Comparison of ENCODE assay signal across 13 cellular contexts in the genomic region with DNA sequence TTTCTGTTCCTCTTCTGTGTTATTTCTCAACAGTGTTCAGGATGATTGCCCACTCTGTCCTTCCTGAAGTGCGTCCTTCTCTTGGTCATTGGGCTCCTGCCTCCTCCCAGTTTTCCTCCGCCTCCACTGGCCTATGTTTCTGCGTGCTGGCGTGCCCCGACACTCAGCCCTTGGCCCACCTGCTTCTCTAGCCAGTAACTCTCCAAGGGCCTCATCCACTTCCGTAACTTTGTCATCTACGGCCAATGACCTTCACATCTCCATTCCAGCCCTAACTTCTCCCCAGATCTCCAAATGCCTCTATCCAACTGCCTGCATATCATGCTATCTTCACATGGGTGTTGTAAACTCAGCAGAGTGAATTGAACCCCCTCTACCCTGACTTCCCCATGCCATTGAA. TPM values are rescaled to one million over a fixed set of nuclear protein-coding genes. Genes with fewer than 3 reads are reported as not detected.
A peak's percentile ranks its signal among the peaks of the same experiment; 100 is the strongest.
DNase-seq lines count a peak whose midpoint lies in the region; ATAC-seq, FAIRE-seq and TF ChIP-seq lines count a peak whose summit lies in the region.
"Had no signal": no experiment of that assay in that cellular context is flagged by ENCODE, and none has a peak within 500 bp of the region (broad histone marks: within the 10 kb centered on the region; RNA-seq: fewer than 3 reads in every experiment).

No MANE protein-coding gene starts in this region.

- no peaks in the 10 kb centered on the region for H3K9me1 ChIP-seq in K562 (ENCODE audit: control insufficient read depth, insufficient read depth, low read length)

- 16% methylated on average over 7 of the region's 7 CpGs for WGBS in K562 (ENCODE audit: insufficient coverage, low coverage, missing lambda C conversion rate)

- H3K9me3 ChIP-seq in K562 (replicated peaks; ENCODE audit: control insufficient read depth, insufficient read depth, low read depth, low read length) = no peaks in the 10 kb centered on the region
- H3K9me3 ChIP-seq: BE2C, Caco-2, HAP-1 had no signal

- no peak overlapping the region for H3K4me3 ChIP-seq in K562
- H3K4me3 ChIP-seq: A549, HAP-1 had no signal

- no peaks in the 10 kb centered on the region for H4K20me1 ChIP-seq in K562 (replicated peaks; ENCODE audit: control insufficient read depth, insufficient read depth, low read length)

- no peak for TF ChIP-seq CTCF in GM13976 (IDR thresholded peaks at IDR 0.05; ENCODE audit: borderline replicate concordance, control extremely low read depth, extremely low read depth, insufficient read depth, missing control alignments)
- TF ChIP-seq CTCF in K562 (IDR thresholded peaks at IDR 0.05 in 2 of 3, conservative IDR thresholded peaks at IDR 0.05 in 1 of 3; ENCODE audit: insufficient read depth in 2 of 3, low read depth in 1 of 3, low read length in 3 of 3) = no peak

- H2AFZ ChIP-seq in K562 (ENCODE audit: low read depth, low read length) = peak overlapping the region; percentile 65

- TF ChIP-seq EP300 in K562 (IDR thresholded peaks at IDR 0.05; ENCODE audit: low read length) = no peak

- TF ChIP-seq POLR2A in K562 (conservative IDR thresholded peaks at IDR 0.05) = no peak

- peaks cover 5 to 32% of the 10 kb centered on the region in 2 experiments; a peak in 4 of 5 replicates for H3K27me3 ChIP-seq in K562 (ENCODE audit: control insufficient read depth in 2 of 2, insufficient read depth in 2 of 2, low read length in 2 of 2)
- H3K27me3 ChIP-seq: BE2C had no signal

- peak overlapping the region; percentile 65 for H3K4me2 ChIP-seq in K562 (ENCODE audit: insufficient read depth, low read length)
- H3K4me2 ChIP-seq: A549 had no signal

- no peak for ATAC-seq in K562

- POLR2A ChIA-PET in K562 (lab: Yijun Ruan, JAX) = interaction anchor here (0.7 kb wide), 1 partner anchor 19 kb away, joined by 4 read pairs; no protein-coding TSS in a partner anchor

- no peak overlapping the region for H3K9ac ChIP-seq in K562 (ENCODE audit: insufficient read depth in 1 of 2, low read depth in 2 of 2, low read length in 2 of 2)

- no TSS peak for BruUV-seq in K562 (replicated peaks; lab: Mats Ljungman, UMichigan)

- in situ Hi-C loops in GM13976 (cut with MboI; ENCODE audit: low sequenced_read_pairs, unreplicated experiment) = no loop called here
- in situ Hi-C loops in K562 (cut with MboI) = no loop called here

- peaks cover 12 to 13% of the 10 kb centered on the region in 2 experiments; a peak in 4 of 5 replicates for H3K4me1 ChIP-seq in K562 (replicated peaks in 1 of 2; ENCODE audit: control insufficient read depth in 2 of 2, insufficient read depth in 2 of 2, low read length in 2 of 2)
- H3K4me1 ChIP-seq: A549, BE2C, Caco-2, HAP-1 had no signal

- H3K27ac ChIP-seq in K562 (ENCODE audit: extremely low read depth, low read depth, low read length) = no peak overlapping the region; the same call in 2 of the 3 replicates
- H3K27ac ChIP-seq: A549 had no signal

- H3K79me2 ChIP-seq in K562 (ENCODE audit: control insufficient read depth, insufficient read depth, low read length) = no peaks in the 10 kb centered on the region

- FAIRE-seq in K562 (lab: Jason Lieb, UNC) = no peak
- FAIRE-seq: A549, GM18507 had no signal

- DNase-seq in GM13976 (ENCODE audit: low spot score) (peak; percentile 3), K562 (ENCODE audit: extremely low read depth in 1 of 4, low spot score in 3 of 4) (no peak), mesenteric fat pad (ENCODE audit: low spot score) (peak; percentile 49), NK-92 (lab: John Stamatoyannopoulos, UW; ENCODE audit: unreplicated experiment) (no peak), pons (ENCODE audit: low spot score) (no peak), UCSD-AML1 (lab: John Stamatoyannopoulos, UW; ENCODE audit: unreplicated experiment) (no peak)
- DNase-seq: BE2C, GF-D8, GOT3 had no signal

- CTCF ChIA-PET in K562 (lab: Yijun Ruan, JAX; ENCODE audit: low intra/inter-chr PET ratio) = no interaction called here

- no peak for TF ChIP-seq RAD21 in K562 (CRISPR knock-in tag; conservative IDR thresholded peaks at IDR 0.05 in 1 of 2, IDR thresholded peaks at IDR 0.05 in 1 of 2)

- no peaks in the 10 kb centered on the region for H3K36me3 ChIP-seq in K562 (ENCODE audit: control insufficient read depth, insufficient read depth, low read length)
- H3K36me3 ChIP-seq: BE2C, HAP-1 had no signal

- intact Hi-C loops in K562 (cut with micrococcal nuclease) = no loop called here

TF ChIP-seq in K562, 482 proteins besides CTCF, POLR2A, EP300 and RAD21 (continues in another document):
- TF ChIP-seq HDAC8 (tag; IDR thresholded peaks at IDR 0.05) = no peak
- no peak for TF ChIP-seq ZBTB17 (CRISPR knock-in tag; IDR thresholded peaks at IDR 0.05)
- TF ChIP-seq EHMT2 (IDR thresholded peaks at IDR 0.05) = no peak

RNA-seq across cellular contexts. Expression of gene RPL38, which starts 39.6 kb away (rescaled TPM):
- 240 and 244 TPM in 2 replicates for total RNA-seq in K562 (2011; cell fraction: chromatin; rRNA removed; ENCODE audit: low replicate concordance)
- 381 and 382 TPM in 2 replicates for total RNA-seq in K562 (2011; cell fraction: nucleolus; rRNA removed)
- total RNA-seq in K562 (2011; cell fraction: nucleoplasm; rRNA removed) = 661 and 1,150 TPM in 2 replicates
- total RNA-seq in K562 (2014; rRNA removed) = 2,881 and 3,864 TPM in 2 replicates
- total RNA-seq in K562 (2014; rRNA removed; fragmentation: Illumina TruSeq; extraction: Trizol) = 1,940 and 1,970 TPM in 2 replicates
- total RNA-seq in K562 (2015; rRNA removed; fragmentation: Illumina TruSeq; extraction: Trizol) = 2,305 and 2,457 TPM in 2 replicates
- total RNA-seq in K562 (2021) = 1,177 and 1,224 TPM in 2 replicates
- polyA plus RNA-seq in K562 (2011; rRNA removed) = 1,194 and 1,318 TPM in 2 replicates
- 365 and 561 TPM in 2 replicates for polyA plus RNA-seq in K562 (2011; cell fraction: cytosol; rRNA removed)
- polyA plus RNA-seq in K562 (2011; cell fraction: nucleus; rRNA removed) = 725 and 1,254 TPM in 2 replicates
- polyA plus RNA-seq in K562 (2012) = 2,337 and 4,545 TPM in 2 replicates
- 1,709 and 2,292 TPM in 2 replicates for polyA plus RNA-seq in K562 (2014; fragmentation: Illumina TruSeq; extraction: Trizol)
- polyA plus RNA-seq in K562 (2014; fragmentation: Nextera tagmentation; extraction: Ambion mirVana) = 1,000 to 10,000 TPM; 1,939 to 2,988 TPM
- polyA plus RNA-seq in K562 (2014; rRNA removed) = 1,879 and 3,414 TPM in 2 replicates
- 3,511 and 3,761 TPM in 2 replicates for polyA minus RNA-seq in K562 (2011; rRNA and poly(A)+ RNA removed)
- polyA minus RNA-seq in K562 (2011; cell fraction: cytosol; rRNA and poly(A)+ RNA removed) = 663 and 692 TPM in 2 replicates
- 149 and 306 TPM in 2 replicates for polyA minus RNA-seq in K562 (2011; cell fraction: nucleus; rRNA and poly(A)+ RNA removed)
- total RNA-seq in mesenteric fat pad = 642 TPM

RNA-seq across cellular contexts. Expression of gene TTYH2, which starts 49.5 kb away (rescaled TPM):
- 5.2 and 11.9 TPM in 2 replicates for total RNA-seq in K562 (2011; cell fraction: chromatin; rRNA removed; ENCODE audit: low replicate concordance)
- total RNA-seq in K562 (2011; cell fraction: nucleolus; rRNA removed) = 8.2 and 10.0 TPM in 2 replicates
- 4.3 and 5.9 TPM in 2 replicates for total RNA-seq in K562 (2011; cell fraction: nucleoplasm; rRNA removed)
- total RNA-seq in K562 (2014; rRNA removed) (1.1 and 1.8 TPM in 2 replicates), K562 (2014; rRNA removed; fragmentation: Illumina TruSeq; extraction: Trizol) (0.57 and 0.76 TPM in 2 replicates), K562 (2015; rRNA removed; fragmentation: Illumina TruSeq; extraction: Trizol) (0.91 and 1.2 TPM in 2 replicates), K562 (2021) (1.1 and 1.6 TPM in 2 replicates), mesenteric fat pad (5.6 TPM)
- polyA plus RNA-seq in K562 (2011; rRNA removed) (2.0 and 5.3 TPM in 2 replicates), K562 (2014; fragmentation: Illumina TruSeq; extraction: Trizol) (1.1 and 1.2 TPM in 2 replicates), K562 (2014; fragmentation: Nextera tagmentation; extraction: Ambion mirVana) (under 1 TPM; 0.03 to 0.10 TPM), K562 (2014; rRNA removed) (0.86 and 2.0 TPM in 2 replicates)
- polyA plus RNA-seq in K562 (2011; cell fraction: cytosol; rRNA removed) = 4.0 and 5.6 TPM in 2 replicates
- polyA plus RNA-seq in K562 (2011; cell fraction: nucleus; rRNA removed) = 13.5 and 14.4 TPM in 2 replicates
- polyA plus RNA-seq in K562 (2012) = 1.1 and 2.9 TPM in 2 replicates
- polyA minus RNA-seq in K562 (2011; rRNA and poly(A)+ RNA removed) = 1.8 and 2.1 TPM in 2 replicates
- 2.7 and 3.7 TPM in 2 replicates for polyA minus RNA-seq in K562 (2011; cell fraction: cytosol; rRNA and poly(A)+ RNA removed)
- 3.0 and 7.2 TPM in 2 replicates for polyA minus RNA-seq in K562 (2011; cell fraction: nucleus; rRNA and poly(A)+ RNA removed)

Comparison
In these comparisons a context has a peak if more than half of its experiments do, and no peak if none do; other contexts are left out.
1. DNase-seq: peak in GM13976 (single experiment) and mesenteric fat pad (single experiment); none in K562 (0 of 4), NK-92 (single experiment), pons (single experiment) and UCSD-AML1 (single experiment).